In the genomic region with DNA sequence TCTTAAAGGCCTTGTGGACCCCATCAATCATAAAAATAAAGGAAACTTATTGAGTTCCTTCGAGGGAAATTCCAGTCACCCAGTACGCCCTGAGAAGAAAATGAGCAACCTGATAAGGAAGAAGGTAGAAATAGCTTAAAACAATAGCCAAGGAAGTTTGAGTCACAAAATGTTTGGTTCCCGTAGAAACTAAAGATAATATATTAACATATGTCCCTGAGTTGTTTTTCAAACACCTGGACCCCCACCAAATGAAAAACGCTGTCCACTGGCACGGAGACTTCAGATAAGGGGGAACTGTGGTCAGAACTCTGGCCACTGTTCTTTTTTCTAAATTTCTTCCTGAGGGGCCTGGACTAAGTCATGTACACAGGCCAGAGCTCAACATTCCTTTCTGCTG, we compare ENCODE assay signal across 35 cellular contexts.
"Had no signal": no experiment of that assay in that cellular context is flagged by ENCODE, and none has a peak within 500 bp of the region (broad histone marks: within the 10 kb centered on the region; RNA-seq: fewer than 3 reads in every experiment).

No MANE protein-coding gene starts in this region.

- ATAC-seq: activated CD4-positive, CD25-positive, alpha-beta regulatory T cell treated with anti-CD3 and anti-CD28 coated beads, Interleukin-2, amount 50 U/mL, for 24 hours; activated CD8-positive, alpha-beta memory T cell treated with anti-CD3 and anti-CD28 coated beads, Interleukin-2, amount 10 ng/mL, durations not matched to agents 7 days and 5 days; activated CD8-positive, alpha-beta T cell treated with anti-CD3 and anti-CD28 coated beads, Interleukin-2, amount 10 ng/mL, durations not matched to agents 7 days and 5 days; activated naive CD8-positive, alpha-beta T cell treated with anti-CD3 and anti-CD28 coated beads, Interleukin-2, amount 50 U/mL, for 24 hours; effector memory CD8-positive, alpha-beta T cell; gastroesophageal sphincter; heart left ventricle; T-helper 17 cell had no signal

- H3K27ac Mint-ChIP-seq: activated B cell treated with CpG ODN at 0.5 μM for 24 hours; activated CD4-positive, alpha-beta memory T cell treated with anti-CD3 and anti-CD28 coated beads for 36 hours; activated CD8-positive, alpha-beta memory T cell treated with anti-CD3 and anti-CD28 coated beads, Interleukin-2, amount 10 ng/mL, durations not matched to agents 7 days and 5 days; activated CD8-positive, alpha-beta T cell treated with anti-CD3 and anti-CD28 coated beads, Interleukin-2, amount 10 ng/mL, durations not matched to agents 7 days and 5 days; activated naive CD4-positive, alpha-beta T cell treated with anti-CD3 and anti-CD28 coated beads for 36 hours; activated naive CD4-positive, alpha-beta T cell treated with anti-CD3 and anti-CD28 coated beads, Interleukin-2, amount 50 U/mL, for 24 hours; activated naive CD8-positive, alpha-beta T cell treated with anti-CD3 and anti-CD28 coated beads for 36 hours; activated naive CD8-positive, alpha-beta T cell treated with anti-CD3 and anti-CD28 coated beads, Interleukin-2, amount 50 U/mL, for 24 hours; activated T-helper 1 cell treated with anti-CD3 and anti-CD28 coated beads, Interleukin-12 subunit alpha, Interleukin-12 subunit beta, Interleukin-2, Interleukin-4 antibody, amounts not matched to agents 30 ng/mL and 10 ng/mL and 1 ng/mL, durations not matched to agents 14 hours and 24 hours and 36 hours; activated T-helper 2 cell treated with anti-CD3 and anti-CD28 coated beads, Interferon-gamma antibody, Interleukin-2, Interleukin-4, amounts not matched to agents 10 μg/mL and 5 μg/mL and 100 μg/mL, durations not matched to agents 14 hours and 24 hours and 36 hours; brain; effector memory CD8-positive, alpha-beta T cell; T-helper 17 cell; T-helper 2 cell treated with Interferon-gamma antibody and Interleukin-4, amounts not matched to agents 5 μg/mL and 100 μg/mL, for 36 hours had no signal

- H3K27me3 Mint-ChIP-seq: activated B cell treated with CpG ODN at 0.5 μM for 24 hours; activated CD4-positive, alpha-beta memory T cell treated with anti-CD3 and anti-CD28 coated beads for 36 hours; activated CD8-positive, alpha-beta memory T cell treated with anti-CD3 and anti-CD28 coated beads, Interleukin-2, amount 10 ng/mL, durations not matched to agents 7 days and 5 days; activated naive CD4-positive, alpha-beta T cell treated with anti-CD3 and anti-CD28 coated beads, Interleukin-2, amount 50 U/mL, for 24 hours; activated naive CD8-positive, alpha-beta T cell treated with anti-CD3 and anti-CD28 coated beads for 36 hours; activated naive CD8-positive, alpha-beta T cell treated with anti-CD3 and anti-CD28 coated beads, Interleukin-2, amount 50 U/mL, for 24 hours; effector memory CD8-positive, alpha-beta T cell; T-helper 17 cell had no signal

- H3K4me1 ChIP-seq: adrenal gland, gastroesophageal sphincter, heart left ventricle had no signal

- H3K36me3 ChIP-seq: adrenal gland, gastroesophageal sphincter, heart left ventricle, WERI-Rb-1 had no signal

- H3K27me3 ChIP-seq: adrenal gland, gastroesophageal sphincter, heart left ventricle had no signal

- H3K9me3 ChIP-seq: adrenal gland, gastroesophageal sphincter, heart left ventricle had no signal

- H3K4me1 Mint-ChIP-seq: activated CD8-positive, alpha-beta memory T cell treated with anti-CD3 and anti-CD28 coated beads, Interleukin-2, amount 10 ng/mL, durations not matched to agents 7 days and 5 days; activated naive CD4-positive, alpha-beta T cell treated with anti-CD3 and anti-CD28 coated beads, Interleukin-2, amount 50 U/mL, for 24 hours; activated naive CD8-positive, alpha-beta T cell treated with anti-CD3 and anti-CD28 coated beads for 36 hours; activated naive CD8-positive, alpha-beta T cell treated with anti-CD3 and anti-CD28 coated beads, Interleukin-2, amount 50 U/mL, for 24 hours; brain; T-helper 17 cell had no signal

- H3K4me3 ChIP-seq: adrenal gland, gastroesophageal sphincter, heart left ventricle had no signal

- H3K4me3 Mint-ChIP-seq: activated B cell treated with CpG ODN at 0.5 μM for 24 hours; activated CD4-positive, alpha-beta memory T cell treated with anti-CD3 and anti-CD28 coated beads for 36 hours; activated CD8-positive, alpha-beta memory T cell treated with anti-CD3 and anti-CD28 coated beads, Interleukin-2, amount 10 ng/mL, durations not matched to agents 7 days and 5 days; activated CD8-positive, alpha-beta T cell treated with anti-CD3 and anti-CD28 coated beads, Interleukin-2, amount 10 ng/mL, durations not matched to agents 7 days and 5 days; activated naive CD4-positive, alpha-beta T cell treated with anti-CD3 and anti-CD28 coated beads for 36 hours; activated naive CD4-positive, alpha-beta T cell treated with anti-CD3 and anti-CD28 coated beads, Interleukin-2, amount 50 U/mL, for 24 hours; activated naive CD8-positive, alpha-beta T cell treated with anti-CD3 and anti-CD28 coated beads for 36 hours; activated naive CD8-positive, alpha-beta T cell treated with anti-CD3 and anti-CD28 coated beads, Interleukin-2, amount 50 U/mL, for 24 hours; activated T-helper 1 cell treated with anti-CD3 and anti-CD28 coated beads, Interleukin-12 subunit alpha, Interleukin-12 subunit beta, Interleukin-2, Interleukin-4 antibody, amounts not matched to agents 30 ng/mL and 10 ng/mL and 1 ng/mL, durations not matched to agents 14 hours and 24 hours and 36 hours; brain; effector memory CD8-positive, alpha-beta T cell; T-helper 17 cell; T-helper 2 cell treated with Interferon-gamma antibody and Interleukin-4, amounts not matched to agents 5 μg/mL and 100 μg/mL, for 36 hours had no signal

- DNase-seq: activated B cell treated with CpG ODN at 0.5 μM for 24 hours; activated CD4-positive, alpha-beta memory T cell treated with anti-CD3 and anti-CD28 coated beads for 36 hours; activated CD4-positive, alpha-beta T cell treated with anti-CD3 and anti-CD28 coated beads for 48 hours; activated CD8-positive, alpha-beta memory T cell treated with anti-CD3 and anti-CD28 coated beads, Interleukin-2, amount 10 ng/mL, durations not matched to agents 7 days and 5 days; activated CD8-positive, alpha-beta memory T cell treated with anti-CD3 and anti-CD28 coated beads, Interleukin-2, amount 50 U/mL, for 4 hours; activated CD8-positive, alpha-beta T cell treated with anti-CD3 and anti-CD28 coated beads, Interleukin-2, amount 10 ng/mL, durations not matched to agents 7 days and 5 days; activated effector memory CD4-positive, alpha-beta T cell treated with anti-CD3 and anti-CD28 coated beads, Interleukin-2, amount 50 U/mL, for 16 hours; activated naive CD4-positive, alpha-beta T cell treated with anti-CD3 and anti-CD28 coated beads for 36 hours; activated naive CD8-positive, alpha-beta T cell treated with anti-CD3 and anti-CD28 coated beads for 36 hours; activated naive CD8-positive, alpha-beta T cell treated with anti-CD3 and anti-CD28 coated beads, Interleukin-2, amount 50 U/mL, for 24 hours; activated T-cell treated with anti-CD3 and anti-CD28 coated beads, Interleukin-2, amount 50 U/mL, for 1 hour; activated T-cell treated with anti-CD3 and anti-CD28 coated beads, Interleukin-2, amount 50 U/mL, for 48 hours; adrenal gland; amygdala; aorta; caudate nucleus; cortex of kidney; dermis blood vessel endothelial cell; effector CD4-positive, alpha-beta T cell; effector memory CD8-positive, alpha-beta T cell; foreskin melanocyte; glutamatergic neuron; heart left ventricle; T-helper 1 cell; T-helper 17 cell; T1000; WERI-Rb-1 had no signal

- H3K36me3 Mint-ChIP-seq: activated CD4-positive, alpha-beta memory T cell treated with anti-CD3 and anti-CD28 coated beads for 36 hours; activated CD8-positive, alpha-beta memory T cell treated with anti-CD3 and anti-CD28 coated beads, Interleukin-2, amount 10 ng/mL, durations not matched to agents 7 days and 5 days; activated naive CD4-positive, alpha-beta T cell treated with anti-CD3 and anti-CD28 coated beads, Interleukin-2, amount 50 U/mL, for 24 hours; activated naive CD8-positive, alpha-beta T cell treated with anti-CD3 and anti-CD28 coated beads for 36 hours; brain had no signal

- H3K27ac ChIP-seq: adrenal gland, epithelial cell of prostate, gastroesophageal sphincter, heart left ventricle, WERI-Rb-1 had no signal

- H3K9me3 Mint-ChIP-seq: activated B cell treated with CpG ODN at 0.5 μM for 24 hours; activated CD4-positive, alpha-beta memory T cell treated with anti-CD3 and anti-CD28 coated beads for 36 hours; activated naive CD4-positive, alpha-beta T cell treated with anti-CD3 and anti-CD28 coated beads for 36 hours; activated naive CD4-positive, alpha-beta T cell treated with anti-CD3 and anti-CD28 coated beads, Interleukin-2, amount 50 U/mL, for 24 hours; activated naive CD8-positive, alpha-beta T cell treated with anti-CD3 and anti-CD28 coated beads for 36 hours; activated naive CD8-positive, alpha-beta T cell treated with anti-CD3 and anti-CD28 coated beads, Interleukin-2, amount 50 U/mL, for 24 hours; activated T-helper 1 cell treated with anti-CD3 and anti-CD28 coated beads, Interleukin-12 subunit alpha, Interleukin-12 subunit beta, Interleukin-2, Interleukin-4 antibody, amounts not matched to agents 30 ng/mL and 10 ng/mL and 1 ng/mL, durations not matched to agents 14 hours and 24 hours and 36 hours; activated T-helper 2 cell treated with anti-CD3 and anti-CD28 coated beads, Interferon-gamma antibody, Interleukin-2, Interleukin-4, amounts not matched to agents 10 μg/mL and 5 μg/mL and 100 μg/mL, durations not matched to agents 14 hours and 24 hours and 36 hours; brain; T-helper 2 cell treated with Interferon-gamma antibody and Interleukin-4, amounts not matched to agents 5 μg/mL and 100 μg/mL, for 36 hours had no signal
